In genomic region chr10:118459642-118460193, GRCh38 we compare ENCODE assay signal across 8 cellular contexts.
DNase-seq lines count a peak whose midpoint lies in the region; ATAC-seq and TF ChIP-seq lines count a peak whose summit lies in the region.

No MANE protein-coding gene starts in this region.

- no peaks in the 10 kb centered on the region for H3K9me2 ChIP-seq in MM.1S (replicated peaks; ENCODE audit: insufficient read depth, low read length)

- DNase-seq in EH (ENCODE audit: low read depth) (peak; percentile 66), MM.1S (peak; percentile 58), glutamatergic neuron (peak; percentile 78), pons (ENCODE audit: low spot score) (peak; percentile 70)
- peak in 1 of 2 donors; percentile 60 for DNase-seq in activated naive CD4-positive, alpha-beta T cell treated with anti-CD3 and anti-CD28 coated beads, Interleukin-2, amount 50 U/mL, for 72 hours (ENCODE audit: low spot score in 2 of 2)

- no peaks in the 10 kb centered on the region for H3K36me3 ChIP-seq in MM.1S (replicated peaks; ENCODE audit: insufficient read depth, low read length)

- H3K4me1 ChIP-seq in MM.1S (ENCODE audit: low read length), result no peaks in the 10 kb centered on the region

- H2AFZ ChIP-seq in MM.1S (ENCODE audit: low read length), result 0 out of 2 replicates have a peak overlapping the region, but pooled peaks have one; percentile 9

- no peaks in the 10 kb centered on the region for H3K36me3 Mint-ChIP-seq in activated naive CD4-positive, alpha-beta T cell treated with anti-CD3 and anti-CD28 coated beads, Interleukin-2, amount 50 U/mL, for 72 hours
- no peaks in the 10 kb centered on the region for H3K36me3 Mint-ChIP-seq in glutamatergic neuron (ENCODE audit: unreplicated experiment)

- H3K27me3 Mint-ChIP-seq in glutamatergic neuron (ENCODE audit: unreplicated experiment), result no peaks in the 10 kb centered on the region

- no peaks in the 10 kb centered on the region for H3K9me3 ChIP-seq in MM.1S (replicated peaks; ENCODE audit: insufficient read depth, low read length)

- H3K27ac ChIP-seq in MM.1S (ENCODE audit: low read length), result no peak overlapping the region

- H3K4me2 ChIP-seq in MM.1S (ENCODE audit: low read depth, low read length), result peak overlapping the region; percentile 37

- H3K27me3 ChIP-seq in MM.1S (replicated peaks; ENCODE audit: insufficient read depth, low read length), result no peaks in the 10 kb centered on the region

- H3K4me1 Mint-ChIP-seq in glutamatergic neuron (ENCODE audit: low read depth, unreplicated experiment), result no peaks in the 10 kb centered on the region

- H3F3A ChIP-seq in MM.1S (ENCODE audit: insufficient read depth, low read length), result no peaks in the 10 kb centered on the region

- no peak overlapping the region for H3K4me3 Mint-ChIP-seq in glutamatergic neuron (ENCODE audit: unreplicated experiment)

- H3K9me3 Mint-ChIP-seq in activated naive CD4-positive, alpha-beta T cell treated with anti-CD3 and anti-CD28 coated beads, Interleukin-2, amount 50 U/mL, for 72 hours, result no peaks in the 10 kb centered on the region
- H3K9me3 Mint-ChIP-seq in glutamatergic neuron (ENCODE audit: unreplicated experiment), result no peaks in the 10 kb centered on the region

- no peak overlapping the region for H3K9ac ChIP-seq in MM.1S (ENCODE audit: low read length)

- no peaks in the 10 kb centered on the region for H4K20me1 ChIP-seq in MM.1S (ENCODE audit: insufficient read depth, low read length)

- H3K27ac Mint-ChIP-seq in activated naive CD4-positive, alpha-beta T cell treated with anti-CD3 and anti-CD28 coated beads, Interleukin-2, amount 50 U/mL, for 72 hours, result no peak overlapping the region
- H3K27ac Mint-ChIP-seq in glutamatergic neuron (ENCODE audit: unreplicated experiment), result no peak overlapping the region

- ATAC-seq in GM21825 (IDR thresholded peaks at IDR 0.05; ENCODE audit: unreplicated experiment) (peak; percentile 78), SK-N-SH treated with all-trans-retinoic acid at 6 μM for 48 hours (peak; percentile 95), GM18520 (IDR thresholded peaks at IDR 0.05; ENCODE audit: unreplicated experiment) (no peak)
- peak; percentile 73 to 75 for ATAC-seq in activated naive CD4-positive, alpha-beta T cell treated with anti-CD3 and anti-CD28 coated beads, Interleukin-2, amount 50 U/mL, for 72 hours

- no peak overlapping the region for H3K4me3 ChIP-seq in MM.1S (ENCODE audit: low read length)

- peak; percentile 81 for TF ChIP-seq CTCF in MM.1S (IDR thresholded peaks at IDR 0.05; ENCODE audit: low read length)
- peak; percentile 76 for TF ChIP-seq CTCF in glutamatergic neuron (IDR thresholded peaks at IDR 0.05; ENCODE audit: partially characterized antibody, unreplicated experiment)

- H3K79me2 ChIP-seq in MM.1S (ENCODE audit: low read length), result no peaks in the 10 kb centered on the region

TF ChIP-seq in SK-N-SH treated with all-trans-retinoic acid at 6 μM for 48 hours, 23 proteins besides CTCF, POLR2A, EP300 and RAD21:
- TF ChIP-seq RARB (CRISPR knock-in tag; IDR thresholded peaks at IDR 0.05) (no peak), ZNF70 (CRISPR knock-in tag; IDR thresholded peaks at IDR 0.05) (no peak), SNAI2 (CRISPR knock-in tag; IDR thresholded peaks at IDR 0.05) (no peak), TOX (CRISPR knock-in tag; IDR thresholded peaks at IDR 0.05; ENCODE audit: borderline replicate concordance) (no peak), ZC3H10 (CRISPR knock-in tag; IDR thresholded peaks at IDR 0.05) (no peak), GLIS3 (CRISPR knock-in tag; IDR thresholded peaks at IDR 0.05) (no peak), OSR1 (CRISPR knock-in tag; IDR thresholded peaks at IDR 0.05) (no peak), TSHZ2 (CRISPR knock-in tag; IDR thresholded peaks at IDR 0.05) (no peak), ISL1 (CRISPR knock-in tag; IDR thresholded peaks at IDR 0.05) (no peak), PPARA (CRISPR knock-in tag; IDR thresholded peaks at IDR 0.05; ENCODE audit: borderline replicate concordance) (no peak), POU6F1 (CRISPR knock-in tag; IDR thresholded peaks at IDR 0.05; ENCODE audit: borderline replicate concordance, low read depth) (no peak), ARNTL (CRISPR knock-in tag; IDR thresholded peaks at IDR 0.05; ENCODE audit: borderline replicate concordance, low read depth) (no peak)
